In genomic region chr2:30209227-30209626, GRCh38 we compare ENCODE assay signal across 18 cellular contexts. TPM values are rescaled to one million over a fixed set of nuclear protein-coding genes. Genes with fewer than 3 reads are reported as not detected.
DNase-seq lines count a peak whose midpoint lies in the region; ATAC-seq and TF ChIP-seq lines count a peak whose summit lies in the region.
"Had no signal": no experiment of that assay in that cellular context is flagged by ENCODE, and none has a peak within 500 bp of the region (broad histone marks: within the 10 kb centered on the region; RNA-seq: fewer than 3 reads in every experiment).

No MANE protein-coding gene starts in this region.

- no peaks in the 10 kb centered on the region for H3K27me3 Mint-ChIP-seq in activated naive CD4-positive, alpha-beta T cell treated with anti-CD3 and anti-CD28 coated beads, Interleukin-2, amount 50 U/mL, for 24 hours
- no peaks in the 10 kb centered on the region for H3K27me3 Mint-ChIP-seq in activated naive CD4-positive, alpha-beta T cell treated with anti-CD3 and anti-CD28 coated beads for 36 hours (ENCODE audit: low read depth)
- no peaks in the 10 kb centered on the region for H3K27me3 Mint-ChIP-seq in effector memory CD8-positive, alpha-beta T cell
- H3K27me3 Mint-ChIP-seq in stimulated activated naive B cell treated with anti-CD40 and anti-IgM and Interleukin-4, amounts not matched to agents 10 μg/mL and 1 μg/mL and 100 μg/mL, for 72 hours = no peaks in the 10 kb centered on the region
- H3K27me3 Mint-ChIP-seq: activated CD4-positive, alpha-beta memory T cell treated with anti-CD3 and anti-CD28 coated beads, Interleukin-2, amount 10 ng/mL, durations not matched to agents 7 days and 5 days had no signal

- no peaks in the 10 kb centered on the region for H3K9me3 Mint-ChIP-seq in activated naive CD4-positive, alpha-beta T cell treated with anti-CD3 and anti-CD28 coated beads, Interleukin-2, amount 50 U/mL, for 24 hours
- no peaks in the 10 kb centered on the region for H3K9me3 Mint-ChIP-seq in activated naive CD4-positive, alpha-beta T cell treated with anti-CD3 and anti-CD28 coated beads for 36 hours
- H3K9me3 Mint-ChIP-seq in effector memory CD8-positive, alpha-beta T cell = no peaks in the 10 kb centered on the region
- H3K9me3 Mint-ChIP-seq in stimulated activated naive B cell treated with anti-CD40 and anti-IgM and Interleukin-4, amounts not matched to agents 10 μg/mL and 1 μg/mL and 100 μg/mL, for 72 hours = no peaks in the 10 kb centered on the region
- H3K9me3 Mint-ChIP-seq: activated CD4-positive, alpha-beta memory T cell treated with anti-CD3 and anti-CD28 coated beads, Interleukin-2, amount 10 ng/mL, durations not matched to agents 7 days and 5 days; dendritic cell treated with granulocyte-macrophage colony-stimulating factor and Interleukin-4, amounts not matched to agents 40 ng/mL and 50 ng/mL, for 4 days had no signal

- intact Hi-C loops in activated naive CD4-positive, alpha-beta T cell treated with anti-CD3 and anti-CD28 coated beads for 36 hours (cut with micrococcal nuclease) = loop anchor here (1.0 kb wide), 1 partner anchor 16 kb away; no protein-coding TSS in a partner anchor
- intact Hi-C loops in thyroid gland (cut with DNase I) = loop anchor here (2.0 kb wide), 1 partner anchor 498 kb away; no protein-coding TSS in a partner anchor

- no peak for TF ChIP-seq POLR2A in thyroid gland (IDR thresholded peaks at IDR 0.05)

- H3K36me3 ChIP-seq in SK-N-MC (ENCODE audit: insufficient read depth, low read length) (no peaks in the 10 kb centered on the region), thyroid gland (no peaks in the 10 kb centered on the region)
- H3K36me3 ChIP-seq: cardiac muscle cell, SJCRH30, suprapubic skin, uterus had no signal

- peak overlapping the region; percentile 73 for H3K4me3 Mint-ChIP-seq in activated naive CD4-positive, alpha-beta T cell treated with anti-CD3 and anti-CD28 coated beads, Interleukin-2, amount 50 U/mL, for 24 hours
- no peak overlapping the region for H3K4me3 Mint-ChIP-seq in activated naive CD4-positive, alpha-beta T cell treated with anti-CD3 and anti-CD28 coated beads for 36 hours
- peak overlapping the region; percentile 48 to 64 for H3K4me3 Mint-ChIP-seq in effector memory CD8-positive, alpha-beta T cell
- H3K4me3 Mint-ChIP-seq in stimulated activated naive B cell treated with anti-CD40 and anti-IgM and Interleukin-4, amounts not matched to agents 10 μg/mL and 1 μg/mL and 100 μg/mL, for 72 hours = no peak overlapping the region
- H3K4me3 Mint-ChIP-seq: activated CD4-positive, alpha-beta memory T cell treated with anti-CD3 and anti-CD28 coated beads, Interleukin-2, amount 10 ng/mL, durations not matched to agents 7 days and 5 days; dendritic cell treated with granulocyte-macrophage colony-stimulating factor and Interleukin-4, amounts not matched to agents 40 ng/mL and 50 ng/mL, for 4 days had no signal

- CTCF ChIA-PET in activated naive CD4-positive, alpha-beta T cell treated with anti-CD3 and anti-CD28 coated beads for 36 hours (lab: Charles Lee) = interaction anchor here (0.6 to 9.8 kb wide), 48 partner anchors 8 to 507 kb away, joined by 3 to 228 read pairs (median 4); partner anchors contain the start of gene LBH

- no peaks in the 10 kb centered on the region for H3K36me3 Mint-ChIP-seq in activated naive CD4-positive, alpha-beta T cell treated with anti-CD3 and anti-CD28 coated beads, Interleukin-2, amount 50 U/mL, for 24 hours
- H3K36me3 Mint-ChIP-seq in activated naive CD4-positive, alpha-beta T cell treated with anti-CD3 and anti-CD28 coated beads for 36 hours (ENCODE audit: low read depth) = no peaks in the 10 kb centered on the region
- H3K36me3 Mint-ChIP-seq in effector memory CD8-positive, alpha-beta T cell (ENCODE audit: insufficient read depth) = no peaks in the 10 kb centered on the region
- no peaks in the 10 kb centered on the region for H3K36me3 Mint-ChIP-seq in stimulated activated naive B cell treated with anti-CD40 and anti-IgM and Interleukin-4, amounts not matched to agents 10 μg/mL and 1 μg/mL and 100 μg/mL, for 72 hours

- H3K27ac ChIP-seq in SK-N-MC = peak overlapping the region; percentile 93
- H3K27ac ChIP-seq in thyroid gland = no peak overlapping the region
- H3K27ac ChIP-seq: cardiac muscle cell, SJCRH30, suprapubic skin, uterus, VCaP had no signal

- peak; percentile 88 for ATAC-seq in effector memory CD8-positive, alpha-beta T cell (replicated peaks)
- ATAC-seq in stimulated activated naive B cell treated with anti-CD40 and anti-IgM and Interleukin-4, amounts not matched to agents 10 μg/mL and 1 μg/mL and 100 μg/mL, for 72 hours (replicated peaks) = no peak
- ATAC-seq in HG03095 (IDR thresholded peaks at IDR 0.05; ENCODE audit: unreplicated experiment) = no peak

- H3K27me3 ChIP-seq in thyroid gland = no peaks in the 10 kb centered on the region
- H3K27me3 ChIP-seq: cardiac muscle cell, SJCRH30, suprapubic skin, uterus had no signal

- H3K4me1 ChIP-seq in thyroid gland = peaks cover 0 to 4% of the 10 kb centered on the region in 2 donors
- H3K4me1 ChIP-seq: SJCRH30, suprapubic skin, uterus had no signal

- peak overlapping the region; percentile 84 for H3K27ac Mint-ChIP-seq in activated naive CD4-positive, alpha-beta T cell treated with anti-CD3 and anti-CD28 coated beads, Interleukin-2, amount 50 U/mL, for 24 hours
- H3K27ac Mint-ChIP-seq in activated naive CD4-positive, alpha-beta T cell treated with anti-CD3 and anti-CD28 coated beads for 36 hours = no peak overlapping the region
- H3K27ac Mint-ChIP-seq in effector memory CD8-positive, alpha-beta T cell = peak overlapping the region; percentile 21 to 79
- H3K27ac Mint-ChIP-seq in stimulated activated naive B cell treated with anti-CD40 and anti-IgM and Interleukin-4, amounts not matched to agents 10 μg/mL and 1 μg/mL and 100 μg/mL, for 72 hours = peak overlapping the region; percentile 51
- H3K27ac Mint-ChIP-seq: activated CD4-positive, alpha-beta memory T cell treated with anti-CD3 and anti-CD28 coated beads, Interleukin-2, amount 10 ng/mL, durations not matched to agents 7 days and 5 days; dendritic cell treated with granulocyte-macrophage colony-stimulating factor and Interleukin-4, amounts not matched to agents 40 ng/mL and 50 ng/mL, for 4 days had no signal

- no peak for TF ChIP-seq CTCF in thyroid gland (IDR thresholded peaks at IDR 0.05)

- H3K4me1 Mint-ChIP-seq in activated naive CD4-positive, alpha-beta T cell treated with anti-CD3 and anti-CD28 coated beads, Interleukin-2, amount 50 U/mL, for 24 hours = peaks cover 39% of the 10 kb centered on the region
- peaks cover 15% of the 10 kb centered on the region for H3K4me1 Mint-ChIP-seq in activated naive CD4-positive, alpha-beta T cell treated with anti-CD3 and anti-CD28 coated beads for 36 hours (ENCODE audit: low read depth)
- H3K4me1 Mint-ChIP-seq in effector memory CD8-positive, alpha-beta T cell (ENCODE audit: low read depth in 2 of 2) = peaks cover 15 to 16% of the 10 kb centered on the region in 2 donors
- peaks cover 13 to 18% of the 10 kb centered on the region in 2 donors for H3K4me1 Mint-ChIP-seq in stimulated activated naive B cell treated with anti-CD40 and anti-IgM and Interleukin-4, amounts not matched to agents 10 μg/mL and 1 μg/mL and 100 μg/mL, for 72 hours

- H3K4me3 ChIP-seq in SK-N-MC (no peak overlapping the region), thyroid gland (replicated peaks in 1 of 3) (no peak overlapping the region)
- H3K4me3 ChIP-seq: cardiac muscle cell, SJCRH30, suprapubic skin, uterus had no signal

- H3K9me3 ChIP-seq in SK-N-MC (ENCODE audit: low read depth, low read length) (no peaks in the 10 kb centered on the region), thyroid gland (no peaks in the 10 kb centered on the region)
- H3K9me3 ChIP-seq: SJCRH30, suprapubic skin, uterus had no signal

- DNase-seq in activated naive CD4-positive, alpha-beta T cell treated with anti-CD3 and anti-CD28 coated beads for 36 hours = no peak
- DNase-seq in SK-N-MC (ENCODE audit: low read depth, low spot score) (no peak), thyroid gland (no peak), NCI-H1417 treated with DMSO at 0.1 percent for 48 hours (lab: John Stamatoyannopoulos, UW) (no peak)
- DNase-seq in effector memory CD8-positive, alpha-beta T cell = no peak
- DNase-seq in stimulated activated naive B cell treated with anti-CD40 and anti-IgM and Interleukin-4, amounts not matched to agents 10 μg/mL and 1 μg/mL and 100 μg/mL, for 72 hours = no peak
- DNase-seq: activated CD4-positive, alpha-beta memory T cell treated with anti-CD3 and anti-CD28 coated beads, Interleukin-2, amount 10 ng/mL, durations not matched to agents 7 days and 5 days; left cardiac atrium; MM.1S; NCI-H1436 treated with DMSO at 0.1 percent for 48 hours; SJCRH30; uterus had no signal

- 93 to 95% methylated on average over 2 of the region's 2 CpGs for WGBS in thyroid gland, 2 donors

- peak overlapping the region; percentile 10 for H3K9ac ChIP-seq in SK-N-MC (ENCODE audit: insufficient read length)

RNA-seq across cellular contexts. Expression of gene LBH, which starts 22.1 kb away (rescaled TPM):
- 10 to 100 TPM; 71.4 to 75.3 TPM for total RNA-seq in activated naive CD4-positive, alpha-beta T cell treated with anti-CD3 and anti-CD28 coated beads for 36 hours
- 100 to 1,000 TPM; 104 to 206 (median 126) TPM for total RNA-seq in thyroid gland

Comparison
In these comparisons a context has a peak if more than half of its experiments do, and no peak if none do; other contexts are left out.
1. H3K4me3 Mint-ChIP-seq: peak in activated naive CD4-positive, alpha-beta T cell treated with anti-CD3 and anti-CD28 coated beads, Interleukin-2, amount 50 U/mL, for 24 hours (single experiment) and effector memory CD8-positive, alpha-beta T cell (2 of 2); none in activated naive CD4-positive, alpha-beta T cell treated with anti-CD3 and anti-CD28 coated beads for 36 hours (single experiment) and stimulated activated naive B cell treated with anti-CD40 and anti-IgM and Interleukin-4, amounts not matched to agents 10 μg/mL and 1 μg/mL and 100 μg/mL, for 72 hours (0 of 2).